In the genomic region with DNA sequence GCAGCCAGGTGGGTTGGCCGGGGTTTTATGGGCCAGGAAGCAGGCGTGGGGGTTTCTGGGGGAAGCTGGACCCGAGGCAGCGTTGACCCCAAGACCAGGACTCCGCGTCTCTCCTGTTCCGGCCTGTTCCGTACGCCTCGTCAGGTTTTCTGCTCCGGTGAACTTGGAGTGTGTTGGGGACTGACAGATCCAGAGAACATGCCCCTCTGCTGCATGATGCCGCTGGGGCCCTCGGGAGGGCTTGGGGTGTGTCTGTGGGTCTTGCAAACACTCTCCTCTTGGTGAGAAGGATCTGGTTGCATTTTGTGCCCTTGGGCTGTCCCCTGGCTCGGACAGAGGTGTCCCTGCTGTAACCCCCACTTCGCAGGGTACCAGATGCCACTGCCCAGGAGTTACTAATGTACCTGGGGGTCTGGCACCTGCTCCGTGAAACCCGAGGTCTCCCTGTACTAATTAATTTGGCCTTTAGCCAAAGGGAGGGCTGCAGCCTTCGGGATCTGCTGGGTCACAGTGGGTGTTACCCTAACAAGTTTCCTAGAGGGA, we compare ENCODE assay signal across 1 cellular context.
TF ChIP-seq lines count a peak whose summit lies in the region.

No MANE protein-coding gene starts in this region.

TF ChIP-seq in SK-N-SH treated with all-trans-retinoic acid at 6 μM for 48 hours, 23 proteins besides CTCF, POLR2A, EP300 and RAD21 (continued from another document):
- no peak for TF ChIP-seq CREB5 (CRISPR knock-in tag; IDR thresholded peaks at IDR 0.05; ENCODE audit: low read depth)
- no peak for TF ChIP-seq TSHZ2 (CRISPR knock-in tag; IDR thresholded peaks at IDR 0.05)
- TF ChIP-seq TCF4 (CRISPR knock-in tag; IDR thresholded peaks at IDR 0.05; ENCODE audit: borderline replicate concordance): no peak
- TF ChIP-seq CSDC2 (CRISPR knock-in tag; IDR thresholded peaks at IDR 0.05): no peak
- TF ChIP-seq PPARA (CRISPR knock-in tag; IDR thresholded peaks at IDR 0.05; ENCODE audit: borderline replicate concordance): no peak
- no peak for TF ChIP-seq ZFP30 (CRISPR knock-in tag; IDR thresholded peaks at IDR 0.05)
- TF ChIP-seq, protein P1, sequence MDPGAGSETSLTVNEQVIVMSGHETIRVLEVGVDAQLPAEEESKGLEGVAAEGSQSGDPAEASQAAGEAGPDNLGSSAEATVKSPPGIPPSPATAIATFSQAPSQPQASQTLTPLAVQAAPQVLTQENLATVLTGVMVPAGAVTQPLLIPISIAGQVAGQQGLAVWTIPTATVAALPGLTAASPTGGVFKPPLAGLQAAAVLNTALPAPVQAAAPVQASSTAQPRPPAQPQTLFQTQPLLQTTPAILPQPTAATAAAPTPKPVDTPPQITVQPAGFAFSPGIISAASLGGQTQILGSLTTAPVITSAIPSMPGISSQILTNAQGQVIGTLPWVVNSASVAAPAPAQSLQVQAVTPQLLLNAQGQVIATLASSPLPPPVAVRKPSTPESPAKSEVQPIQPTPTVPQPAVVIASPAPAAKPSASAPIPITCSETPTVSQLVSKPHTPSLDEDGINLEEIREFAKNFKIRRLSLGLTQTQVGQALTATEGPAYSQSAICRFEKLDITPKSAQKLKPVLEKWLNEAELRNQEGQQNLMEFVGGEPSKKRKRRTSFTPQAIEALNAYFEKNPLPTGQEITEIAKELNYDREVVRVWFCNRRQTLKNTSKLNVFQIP (CRISPR knock-in tag; IDR thresholded peaks at IDR 0.05; ENCODE audit: borderline replicate concordance, low read depth): no peak
- TF ChIP-seq ZNF70 (CRISPR knock-in tag; IDR thresholded peaks at IDR 0.05): no peak
